8 cellular contexts compared by ENCODE assay signal in the genomic region with DNA sequence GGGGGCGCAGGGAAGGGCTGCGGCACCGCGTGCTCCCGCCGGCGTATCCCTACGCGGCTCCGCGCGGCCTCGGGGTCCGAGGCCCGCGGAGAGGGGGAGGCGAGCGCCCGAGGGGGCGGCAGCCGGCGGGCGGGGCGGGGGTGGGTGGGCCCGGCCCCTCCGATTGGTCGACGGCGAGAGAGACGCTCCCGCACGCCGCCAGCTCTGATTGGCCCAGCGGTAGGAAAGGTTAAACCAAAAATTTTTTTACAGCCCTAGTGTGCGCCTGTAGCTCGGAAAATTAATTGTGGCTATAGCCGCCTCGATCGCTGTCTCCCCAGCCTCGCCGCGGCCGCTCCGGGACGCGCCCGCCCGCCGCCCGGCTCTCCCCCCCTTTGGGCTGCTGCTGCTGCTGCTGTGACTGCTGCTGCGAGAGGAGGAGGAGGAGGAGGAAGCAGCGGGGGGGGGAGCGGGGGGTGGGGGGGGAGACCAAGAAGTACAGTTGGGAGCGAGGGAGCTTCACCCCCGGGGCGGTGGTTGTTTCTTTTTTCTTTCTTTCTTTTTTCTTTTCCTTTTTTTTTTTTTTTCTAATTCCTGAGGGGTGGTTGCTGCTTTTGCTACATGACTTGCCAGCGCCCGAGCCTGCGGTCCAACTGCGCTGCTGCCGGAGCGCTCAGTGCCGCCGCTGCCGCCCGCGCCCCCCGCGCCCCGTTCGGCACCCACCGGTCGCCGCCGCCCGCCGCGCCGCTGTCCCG. TPM values are rescaled to one million over a fixed set of nuclear protein-coding genes. Genes with fewer than 3 reads are reported as not detected.
DNase-seq lines count a peak whose midpoint lies in the region; ATAC-seq, FAIRE-seq and TF ChIP-seq lines count a peak whose summit lies in the region.

A gene (plus strand): TSS at position 283 of the 734 bp plus-strand sequence. CDS start 493 bp downstream, outside the sequence.

- no peak for TF ChIP-seq EP300 in upper lobe of left lung (IDR thresholded peaks at IDR 0.05)

- H3K27me3 ChIP-seq in keratinocyte (ENCODE audit: control insufficient read depth, extremely low read depth, insufficient read depth, low read length) (peaks cover 66% of the 10 kb centered on the region), upper lobe of left lung (peaks cover 0 to 55% (median 32%) of the 10 kb centered on the region in 4 donors)

- no peak within 1 kb of the TSS for H3K9ac ChIP-seq in keratinocyte (ENCODE audit: control insufficient read depth, extremely low read depth, insufficient read depth, low read length)

- H3K4me3 ChIP-seq in keratinocyte (ENCODE audit: control insufficient read depth in 2 of 3, extremely low read depth in 1 of 3, insufficient read depth in 2 of 3, low read depth in 1 of 3, low read length in 3 of 3): no peak within 1 kb of the TSS
- H3K4me3 ChIP-seq in upper lobe of left lung: peak within 1 kb of the TSS; percentile 3 to 38 (median 26)

- ATAC-seq in upper lobe of left lung (ENCODE audit: low FRiP score in 2 of 2): peak in 1 of 2 donors; percentile 39

- H3K36me3 ChIP-seq in keratinocyte (ENCODE audit: control insufficient read depth in 2 of 2, extremely low read depth in 1 of 2, insufficient read depth in 2 of 2, low read length in 2 of 2) (no peaks in the 10 kb centered on the region), upper lobe of left lung (no peaks in the 10 kb centered on the region)

- no peaks in the 10 kb centered on the region for H3K36me3 Mint-ChIP-seq in activated T-helper 2 cell treated with anti-CD3 and anti-CD28 coated beads, Interferon-gamma antibody, Interleukin-2, Interleukin-4, amounts not matched to agents 10 μg/mL and 5 μg/mL and 100 μg/mL, durations not matched to agents 14 hours and 24 hours and 36 hours (ENCODE audit: low read depth)

- FAIRE-seq in GM12892 (lab: Jason Lieb, UNC): no peak
- no peak for FAIRE-seq in keratinocyte (lab: Jason Lieb, UNC)

- dilution Hi-C loops in keratinocyte (cut with MboI; ENCODE audit: extremely low pct_ligation_motif_present, low sequenced_read_pairs): loop anchor here (25.0 kb wide), 1 partner anchor 771 kb away; no protein-coding TSS in a partner anchor

- DNase-seq in GM12892 (ENCODE audit: insufficient read length): peak; percentile 53
- peak; percentile 98 for DNase-seq in NCI-H1092 (lab: John Stamatoyannopoulos, UW)
- DNase-seq in activated T-helper 2 cell treated with anti-CD3 and anti-CD28 coated beads, Interferon-gamma antibody, Interleukin-2, Interleukin-4, amounts not matched to agents 10 μg/mL and 5 μg/mL and 100 μg/mL, durations not matched to agents 14 hours and 24 hours and 36 hours (ENCODE audit: low spot score): no peak
- no peak for DNase-seq in keratinocyte (ENCODE audit: low read depth, low spot score)
- DNase-seq in upper lobe of left lung: peak in 1 of 2 donors; percentile 79
- no peak for DNase-seq in SKM-1 (lab: John Stamatoyannopoulos, UW; ENCODE audit: unreplicated experiment)
- DNase-seq in effector CD4-positive, alpha-beta T cell: no peak
- DNase-seq in NOMO-1 treated with dmso at 0.1 percent for 144 hours (lab: John Stamatoyannopoulos, UW; ENCODE audit: unreplicated experiment): no peak

- TF ChIP-seq CTCF in keratinocyte (optimal IDR thresholded peaks at IDR 0.05 in 1 of 3, IDR thresholded peaks at IDR 0.05 in 1 of 3, conservative IDR thresholded peaks at IDR 0.05 in 1 of 3; ENCODE audit: extremely low read depth in 1 of 3, insufficient read depth in 2 of 3, low read length in 3 of 3) (no peak), upper lobe of left lung (IDR thresholded peaks at IDR 0.05) (no peak)

- H3K27me3 Mint-ChIP-seq in activated T-helper 2 cell treated with anti-CD3 and anti-CD28 coated beads, Interferon-gamma antibody, Interleukin-2, Interleukin-4, amounts not matched to agents 10 μg/mL and 5 μg/mL and 100 μg/mL, durations not matched to agents 14 hours and 24 hours and 36 hours (ENCODE audit: low read depth): peaks cover 44% of the 10 kb centered on the region

- H3K4me1 Mint-ChIP-seq in activated T-helper 2 cell treated with anti-CD3 and anti-CD28 coated beads, Interferon-gamma antibody, Interleukin-2, Interleukin-4, amounts not matched to agents 10 μg/mL and 5 μg/mL and 100 μg/mL, durations not matched to agents 14 hours and 24 hours and 36 hours (ENCODE audit: low read depth): no peaks in the 10 kb centered on the region

- peaks cover 4% of the 10 kb centered on the region for H3K9me3 Mint-ChIP-seq in activated T-helper 2 cell treated with anti-CD3 and anti-CD28 coated beads, Interferon-gamma antibody, Interleukin-2, Interleukin-4, amounts not matched to agents 10 μg/mL and 5 μg/mL and 100 μg/mL, durations not matched to agents 14 hours and 24 hours and 36 hours

- H3K4me3 Mint-ChIP-seq in activated T-helper 2 cell treated with anti-CD3 and anti-CD28 coated beads, Interferon-gamma antibody, Interleukin-2, Interleukin-4, amounts not matched to agents 10 μg/mL and 5 μg/mL and 100 μg/mL, durations not matched to agents 14 hours and 24 hours and 36 hours (ENCODE audit: low read depth): no peak within 1 kb of the TSS

- peak within 1 kb of the TSS; percentile 18 for H3K27ac Mint-ChIP-seq in activated T-helper 2 cell treated with anti-CD3 and anti-CD28 coated beads, Interferon-gamma antibody, Interleukin-2, Interleukin-4, amounts not matched to agents 10 μg/mL and 5 μg/mL and 100 μg/mL, durations not matched to agents 14 hours and 24 hours and 36 hours

- peak within 1 kb of the TSS; percentile 32 for H3K4me2 ChIP-seq in keratinocyte (ENCODE audit: control insufficient read depth, extremely low read depth, insufficient read depth, low read depth, low read length)

- WGBS in upper lobe of left lung, 2 donors: 8 to 11% methylated on average over 34 to 51 of the region's 80 CpGs

- TF ChIP-seq POLR2A in GM12892 (IDR thresholded peaks at IDR 0.05; ENCODE audit: low read depth, low read length) (no peak), upper lobe of left lung (IDR thresholded peaks at IDR 0.05) (no peak)

- no peaks in the 10 kb centered on the region for H3K9me1 ChIP-seq in keratinocyte (ENCODE audit: control insufficient read depth, extremely low read depth, insufficient read depth, low read length)

- intact Hi-C loops in activated T-helper 2 cell treated with anti-CD3 and anti-CD28 coated beads, Interferon-gamma antibody, Interleukin-2, Interleukin-4, amounts not matched to agents 10 μg/mL and 5 μg/mL and 100 μg/mL, durations not matched to agents 14 hours and 24 hours and 36 hours (cut with micrococcal nuclease): no loop called here

- H3K9me3 ChIP-seq in keratinocyte (ENCODE audit: control insufficient read depth, low read depth, low read length) (peaks cover 7% of the 10 kb centered on the region), upper lobe of left lung (peaks cover 0 to 9% (median 0%) of the 10 kb centered on the region in 4 donors)

- no peak within 1 kb of the TSS for H3K27ac ChIP-seq in keratinocyte (ENCODE audit: control insufficient read depth, insufficient read depth, low read length)
- H3K27ac ChIP-seq in upper lobe of left lung: no peak within 1 kb of the TSS

- H2AFZ ChIP-seq in keratinocyte (ENCODE audit: control insufficient read depth, low read length): no peak within 1 kb of the TSS

- H4K20me1 ChIP-seq in keratinocyte (ENCODE audit: control insufficient read depth, extremely low read depth, insufficient read depth, low read length): peaks cover 5% of the 10 kb centered on the region

- no peaks in the 10 kb centered on the region for H3K79me2 ChIP-seq in keratinocyte (ENCODE audit: control insufficient read depth, insufficient read depth, low read length)

- no peaks in the 10 kb centered on the region for H3K4me1 ChIP-seq in keratinocyte (ENCODE audit: control insufficient read depth, extremely low read depth, insufficient read depth, low read length)
- H3K4me1 ChIP-seq in upper lobe of left lung: peaks cover 13 to 24% (median 17%) of the 10 kb centered on the region in 4 donors

RNA-seq across cellular contexts. Expression of the gene that starts here (rescaled TPM):
- 1.00 TPM for polyA plus RNA-seq in GM12892 (2012; ENCODE audit: missing spikeins)
- total RNA-seq in activated T-helper 2 cell treated with anti-CD3 and anti-CD28 coated beads, Interferon-gamma antibody, Interleukin-2, Interleukin-4, amounts not matched to agents 10 μg/mL and 5 μg/mL and 100 μg/mL, durations not matched to agents 14 hours and 24 hours and 36 hours: not detected in 2 replicates
- polyA plus RNA-seq in keratinocyte: not detected in 3 replicates
- not detected for polyA plus RNA-seq in keratinocyte (2011; ENCODE audit: low read depth)
- polyA plus RNA-seq in keratinocyte (2011; cell fraction: cytosol; rRNA removed): not detected in 2 replicates
- polyA plus RNA-seq in keratinocyte (2011; cell fraction: nucleus; rRNA removed): not detected in 2 replicates
- not detected in 2 replicates for polyA plus RNA-seq in keratinocyte (2012; ENCODE audit: low replicate concordance)
- not detected in 3 replicates for polyA minus RNA-seq in keratinocyte
- not detected for polyA minus RNA-seq in keratinocyte (2011; cell fraction: cytosol; rRNA and poly(A)+ RNA removed)
- not detected in 2 replicates for polyA minus RNA-seq in keratinocyte (2011; cell fraction: nucleus; rRNA and poly(A)+ RNA removed)
- total RNA-seq in upper lobe of left lung: not detected

Comparison
In these comparisons a context has a peak if more than half of its experiments do, and no peak if none do; other contexts are left out.
1. DNase-seq: peak in GM12892 (single experiment) and NCI-H1092 (single experiment); none in activated T-helper 2 cell treated with anti-CD3 and anti-CD28 coated beads, Interferon-gamma antibody, Interleukin-2, Interleukin-4, amounts not matched to agents 10 μg/mL and 5 μg/mL and 100 μg/mL, durations not matched to agents 14 hours and 24 hours and 36 hours (single experiment), keratinocyte (single experiment), SKM-1 (single experiment), effector CD4-positive, alpha-beta T cell (single experiment) and NOMO-1 treated with dmso at 0.1 percent for 144 hours (single experiment).
2. H3K4me3 ChIP-seq: peak in upper lobe of left lung (4 of 4); none in keratinocyte (0 of 3).